31 cellular contexts compared by ENCODE assay signal in the genomic region with DNA sequence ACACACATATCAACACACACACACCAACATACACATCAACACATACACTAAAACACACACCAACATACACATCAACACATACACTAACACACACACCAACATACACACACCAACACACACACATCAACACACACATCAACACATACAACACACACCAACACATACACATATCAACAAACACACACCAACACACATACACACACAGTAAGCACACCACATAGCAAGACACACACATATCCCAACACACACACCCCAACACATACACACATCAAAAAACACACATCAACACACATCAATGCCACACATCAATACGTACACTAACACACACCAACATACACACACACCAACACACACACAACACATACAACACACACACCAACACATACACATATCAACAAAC.
"Had no signal": no experiment of that assay in that cellular context is flagged by ENCODE, and none has a peak within 500 bp of the region (broad histone marks: within the 10 kb centered on the region; RNA-seq: fewer than 3 reads in every experiment).

No MANE protein-coding gene starts in this region.

- DNase-seq: activated CD4-positive, alpha-beta memory T cell treated with anti-CD3 and anti-CD28 coated beads, Interleukin-2, amount 10 ng/mL, durations not matched to agents 7 days and 5 days; activated CD4-positive, alpha-beta T cell treated with anti-CD3 and anti-CD28 coated beads for 1 hour; activated CD4-positive, alpha-beta T cell treated with anti-CD3 and anti-CD28 coated beads for 48 hours; activated CD4-positive, CD25-positive, alpha-beta regulatory T cell; activated CD8-positive, alpha-beta memory T cell treated with anti-CD3 and anti-CD28 coated beads for 24 hours; activated CD8-positive, alpha-beta memory T cell treated with anti-CD3 and anti-CD28 coated beads, Interleukin-2, amount 10 ng/mL, durations not matched to agents 7 days and 5 days; activated CD8-positive, alpha-beta memory T cell treated with anti-CD3 and anti-CD28 coated beads, Interleukin-2, amount 50 U/mL, for 48 hours; activated effector memory CD4-positive, alpha-beta T cell treated with anti-CD3 and anti-CD28 coated beads, Interleukin-2, amount 50 U/mL, for 16 hours; activated naive CD4-positive, alpha-beta T cell; activated naive CD4-positive, alpha-beta T cell treated with anti-CD3 and anti-CD28 coated beads, Interleukin-2, amount 50 U/mL, for 16 hours; activated naive CD8-positive, alpha-beta T cell treated with anti-CD3 and anti-CD28 coated beads for 36 hours; activated T-cell treated with anti-CD3 and anti-CD28 coated beads, Interleukin-2, amount 50 U/mL, for 48 hours; amniotic stem cell; brain microvascular endothelial cell; Kasumi-1; MG63; NCI-H1048; NCI-H1105 treated with DMSO at 0.1 percent for 48 hours; NCI-H1436; NCI-H1694; NCI-H2029; NCI-H345; NCI-H524 treated with DMSO at 0.1 percent for 48 hours; PC-9; SHP77; SJCRH30; T1000; WERI-Rb-1 had no signal

- H2AFZ ChIP-seq: PC-9 had no signal

- H3K4me3 ChIP-seq: cardiac muscle cell, MG63, PC-9, SJCRH30, SK-N-MC had no signal

- H3K27ac ChIP-seq: brain microvascular endothelial cell, cardiac muscle cell, PC-9, SJCRH30, SK-N-MC had no signal

- H3K27me3 ChIP-seq: brain microvascular endothelial cell had no signal

- H3K36me3 ChIP-seq: brain microvascular endothelial cell, cardiac muscle cell, MG63, SJCRH30, WERI-Rb-1 had no signal

- H3K4me2 ChIP-seq: PC-9 had no signal

- H3K4me1 ChIP-seq: SJCRH30 had no signal

- H3K9me3 ChIP-seq: MG63 had no signal

- ATAC-seq: activated CD8-positive, alpha-beta memory T cell treated with anti-CD3 and anti-CD28 coated beads, Interleukin-2, amount 10 ng/mL, durations not matched to agents 7 days and 5 days had no signal

- FAIRE-seq: RCC 7860 had no signal
